8 cellular contexts compared by ENCODE assay signal in the genomic region with DNA sequence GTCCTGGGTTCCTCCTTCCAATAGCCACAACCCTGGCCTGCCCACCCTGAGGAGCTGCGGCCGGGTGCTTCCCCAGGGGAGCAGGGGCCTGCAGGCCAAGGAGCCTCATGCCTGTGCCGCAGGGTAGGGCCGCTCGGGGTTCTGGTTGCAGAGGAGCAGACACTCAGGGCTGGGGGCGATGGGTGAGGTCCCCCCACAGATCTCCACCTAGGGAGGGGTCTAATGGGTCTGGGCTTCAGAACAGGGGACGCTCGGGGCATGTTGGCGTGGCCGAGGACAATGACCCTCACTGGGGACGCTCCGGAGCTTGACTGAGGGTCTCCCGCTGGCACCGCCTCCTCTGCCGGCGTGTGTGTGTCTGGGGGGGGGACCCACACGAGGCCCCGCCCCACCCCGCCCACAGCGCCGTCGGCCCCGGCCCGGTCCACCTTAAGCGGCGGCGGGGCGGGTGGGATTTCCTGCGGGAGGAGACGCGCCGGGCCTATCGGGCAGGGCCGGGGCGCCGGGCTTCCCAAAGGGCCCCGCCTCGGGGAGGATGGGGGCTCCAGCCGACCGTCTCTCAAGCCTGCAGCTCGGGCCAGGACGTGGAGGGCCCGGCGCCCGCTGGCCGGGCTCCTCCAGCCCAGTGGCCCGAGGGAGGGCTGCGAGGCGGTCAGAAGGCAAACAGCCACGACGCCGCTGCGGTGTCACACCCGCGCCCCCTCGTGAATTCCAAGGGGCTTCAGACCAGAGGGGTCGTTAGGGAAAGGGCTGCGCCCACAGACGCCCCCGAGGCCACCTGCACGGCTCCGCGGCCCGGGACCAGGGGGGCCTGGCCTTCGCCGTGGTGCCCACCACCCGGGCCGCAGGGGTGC. TPM values are rescaled to one million over a fixed set of nuclear protein-coding genes. Genes with fewer than 3 reads are reported as not detected.
DNase-seq lines count a peak whose midpoint lies in the region; ATAC-seq lines count a peak whose summit lies in the region.

No MANE protein-coding gene starts in this region.

- peaks cover 24% of the 10 kb centered on the region for H3K4me1 ChIP-seq in mucosa of stomach (ENCODE audit: control insufficient read depth, insufficient read depth, low read length)

- peaks cover 32% of the 10 kb centered on the region for H3K4me1 Mint-ChIP-seq in activated T-cell treated with anti-CD3 and anti-CD28 coated beads, Interleukin-2, amount 50 U/mL, for 4 hours (ENCODE audit: low read depth)

- H3K9me3 ChIP-seq in mucosa of stomach (ENCODE audit: control insufficient read depth, low read length) = no peaks in the 10 kb centered on the region

- H3K4me3 ChIP-seq in GM08714 (ENCODE audit: low read length) (peak overlapping the region; percentile 62; the same call in 1 of the 2 replicates), mucosa of stomach (ENCODE audit: low read length) (peak overlapping the region; percentile 31)

- no peaks in the 10 kb centered on the region for H3K27me3 ChIP-seq in mucosa of stomach (ENCODE audit: control insufficient read depth, insufficient read depth, low read length)

- H3K9me3 Mint-ChIP-seq in activated T-cell treated with anti-CD3 and anti-CD28 coated beads, Interleukin-2, amount 50 U/mL, for 4 hours = no peaks in the 10 kb centered on the region

- no peaks in the 10 kb centered on the region for H3K27me3 Mint-ChIP-seq in activated T-cell treated with anti-CD3 and anti-CD28 coated beads, Interleukin-2, amount 50 U/mL, for 4 hours (ENCODE audit: low read depth)

- H3K36me3 ChIP-seq in mucosa of stomach (ENCODE audit: control insufficient read depth, insufficient read depth, low read length) = no peaks in the 10 kb centered on the region

- DNase-seq in NOMO-1 treated with DMSO at 0.1 percent for 48 hours (lab: John Stamatoyannopoulos, UW; ENCODE audit: unreplicated experiment) (peak; percentile 32), NCI-H128 (lab: John Stamatoyannopoulos, UW; ENCODE audit: unreplicated experiment) (no peak)
- peak; percentile 79 for DNase-seq in activated T-cell treated with anti-CD3 and anti-CD28 coated beads, Interleukin-2, amount 50 U/mL, for 4 hours
- peak; percentile 74 for DNase-seq in stimulated activated CD8-positive, alpha-beta memory T cell treated with anti-CD3 and anti-CD28 coated beads, Interleukin-4, amount 100 ng/mL, for 24 hours (ENCODE audit: low read depth)

- H3K4me3 Mint-ChIP-seq in activated T-cell treated with anti-CD3 and anti-CD28 coated beads, Interleukin-2, amount 50 U/mL, for 4 hours = peak overlapping the region; percentile 64

- peak; percentile 60 for ATAC-seq in HG02623 (IDR thresholded peaks at IDR 0.05; ENCODE audit: unreplicated experiment)
- peak; percentile 80 to 81 for ATAC-seq in activated T-cell treated with anti-CD3 and anti-CD28 coated beads, Interleukin-2, amount 50 U/mL, for 4 hours
- peak; percentile 53 for ATAC-seq in esophagus mucosa

- peaks cover 7% of the 10 kb centered on the region for H3K36me3 Mint-ChIP-seq in activated T-cell treated with anti-CD3 and anti-CD28 coated beads, Interleukin-2, amount 50 U/mL, for 4 hours (ENCODE audit: insufficient read depth)

- peak overlapping the region; percentile 68 for H3K9ac ChIP-seq in mucosa of stomach (ENCODE audit: low read length)

RNA-seq across cellular contexts. Expression of gene ZDHHC8, which starts 0.6 kb away (rescaled TPM):
- 10 to 100 TPM; 88.2 to 99.5 (median 89.5) TPM for total RNA-seq in activated T-cell treated with anti-CD3 and anti-CD28 coated beads, Interleukin-2, amount 50 U/mL, for 4 hours
- total RNA-seq in esophagus mucosa = 24.5 TPM

RNA-seq across cellular contexts. Expression of gene TRMT2A, which starts 13.9 kb away (rescaled TPM):
- total RNA-seq in activated T-cell treated with anti-CD3 and anti-CD28 coated beads, Interleukin-2, amount 50 U/mL, for 4 hours = 100 to 1,000 TPM; 143 to 161 (median 146) TPM
- total RNA-seq in esophagus mucosa = 31.8 TPM

RNA-seq across cellular contexts. Expression of gene RANBP1, which starts 15.1 kb away (rescaled TPM):
- total RNA-seq in activated T-cell treated with anti-CD3 and anti-CD28 coated beads, Interleukin-2, amount 50 U/mL, for 4 hours = 100 to 1,000 TPM; 453 to 533 (median 503) TPM
- total RNA-seq in esophagus mucosa = 141 TPM

RNA-seq across cellular contexts. Expression of gene CCDC188, which starts 19.9 kb away (rescaled TPM):
- total RNA-seq in activated T-cell treated with anti-CD3 and anti-CD28 coated beads, Interleukin-2, amount 50 U/mL, for 4 hours = not detected
- total RNA-seq in esophagus mucosa = 0.44 TPM

RNA-seq across cellular contexts. Expression of gene DGCR8, which starts 50.9 kb away (rescaled TPM):
- 10 to 100 TPM; 56.2 to 65.3 (median 60.9) TPM for total RNA-seq in activated T-cell treated with anti-CD3 and anti-CD28 coated beads, Interleukin-2, amount 50 U/mL, for 4 hours
- total RNA-seq in esophagus mucosa = 16.2 TPM
